In the genomic region with DNA sequence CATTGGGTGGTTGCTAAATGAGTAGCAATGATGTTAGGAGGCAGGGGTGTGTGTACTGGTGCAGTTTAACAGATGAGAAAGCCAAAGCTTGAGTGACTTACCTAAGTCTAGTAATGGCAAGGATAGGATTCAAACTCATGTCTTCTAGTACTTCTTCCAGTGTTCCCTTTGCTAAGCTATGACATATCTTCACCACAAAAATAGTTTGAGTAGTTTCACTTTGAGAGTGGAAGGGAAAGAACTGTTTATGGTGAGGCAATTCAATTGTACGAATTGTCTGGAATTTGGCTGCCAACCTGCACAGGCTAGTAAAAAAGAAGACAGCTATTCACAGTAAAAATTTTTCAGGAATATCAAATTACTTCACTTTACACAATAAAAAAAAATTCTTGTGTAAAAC, we compare ENCODE assay signal across 23 cellular contexts.
A peak's percentile ranks its signal among the peaks of the same experiment; 100 is the strongest.
DNase-seq lines count a peak whose midpoint lies in the region; ATAC-seq, FAIRE-seq and TF ChIP-seq lines count a peak whose summit lies in the region.
"Had no signal": no experiment of that assay in that cellular context is flagged by ENCODE, and none has a peak within 500 bp of the region (broad histone marks: within the 10 kb centered on the region; RNA-seq: fewer than 3 reads in every experiment).

No MANE protein-coding gene starts in this region.

- peak; percentile 5 for FAIRE-seq in urothelium cell line (lab: Jason Lieb, UNC)

- H3K4me1 ChIP-seq in mammary epithelial cell (ENCODE audit: insufficient read depth, low read length) (no peaks in the 10 kb centered on the region), SJSA1 (replicated peaks) (peaks cover 15% of the 10 kb centered on the region)
- H3K4me1 ChIP-seq: gastroesophageal sphincter, left lung, transverse colon had no signal

- POLR2A ChIA-PET in MCF 10A (lab: Yijun Ruan, JAX) = interaction anchor here (0.9 kb wide), 1 partner anchor 69 kb away, joined by 3 read pairs; no protein-coding TSS in a partner anchor

- H3K27me3 ChIP-seq in mammary epithelial cell (ENCODE audit: insufficient read depth, low read length) = no peaks in the 10 kb centered on the region
- H3K27me3 ChIP-seq in SJSA1 (replicated peaks) = no peaks in the 10 kb centered on the region
- H3K27me3 ChIP-seq: gastroesophageal sphincter, left lung, transverse colon had no signal

- H3K4me3 ChIP-seq in mammary epithelial cell (replicated peaks in 1 of 3; ENCODE audit: insufficient read depth in 1 of 3, low read depth in 2 of 3, low read length in 3 of 3) (no peak overlapping the region), SJSA1 (no peak overlapping the region)
- H3K4me3 ChIP-seq: A549, gastroesophageal sphincter, left lung, transverse colon had no signal

- no peaks in the 10 kb centered on the region for H3K4me1 Mint-ChIP-seq in MCF 10A (ENCODE audit: insufficient read depth, unreplicated experiment)
- H3K4me1 Mint-ChIP-seq: stimulated activated memory B cell treated with anti-CD40 and anti-IgM and Interleukin-4, amounts not matched to agents 10 μg/mL and 1 μg/mL and 100 μg/mL, for 72 hours had no signal

- in situ Hi-C loops in mammary epithelial cell (cut with MboI; ENCODE audit: low sequenced_read_pairs in 2 of 2) = no loop called here

- no peak overlapping the region for H3K4me3 Mint-ChIP-seq in MCF 10A (ENCODE audit: unreplicated experiment)
- H3K4me3 Mint-ChIP-seq: CD4-positive, alpha-beta T cell; stimulated activated memory B cell treated with anti-CD40 and anti-IgM and Interleukin-4, amounts not matched to agents 10 μg/mL and 1 μg/mL and 100 μg/mL, for 72 hours had no signal

- ATAC-seq in HG03457 (IDR thresholded peaks at IDR 0.05; ENCODE audit: unreplicated experiment) = no peak
- no peak for ATAC-seq in HG02642 (IDR thresholded peaks at IDR 0.05; ENCODE audit: poor library complexity, unreplicated experiment)
- ATAC-seq: A549; gastroesophageal sphincter; left lung; Panc1; stimulated activated memory B cell treated with anti-CD40 and anti-IgM and Interleukin-4, amounts not matched to agents 10 μg/mL and 1 μg/mL and 100 μg/mL, for 72 hours had no signal

- CTCF ChIA-PET in mammary epithelial cell (lab: Charles Lee; ENCODE audit: low non-redundant PET) = no interaction called here
- CTCF ChIA-PET in MCF 10A (lab: Yijun Ruan, JAX) = interaction anchor here (0.7 kb wide), 1 partner anchor 35 kb away, joined by 3 read pairs; no protein-coding TSS in a partner anchor

- no peak for TF ChIP-seq CTCF in mammary epithelial cell (conservative IDR thresholded peaks at IDR 0.05 in 1 of 2, IDR thresholded peaks at IDR 0.05 in 1 of 2; ENCODE audit: extremely low read depth in 1 of 2, insufficient read depth in 1 of 2, low read depth in 1 of 2, low read length in 2 of 2)
- no peak for TF ChIP-seq CTCF in MCF 10A (IDR thresholded peaks at IDR 0.05; ENCODE audit: unreplicated experiment)

- no peaks in the 10 kb centered on the region for H3K79me2 ChIP-seq in mammary epithelial cell (ENCODE audit: insufficient read depth, low read length)

- H3K27ac ChIP-seq in mammary epithelial cell (ENCODE audit: insufficient read depth, low read depth, low read length) (no peak overlapping the region), SJSA1 (peak overlapping the region; percentile 78)
- H3K27ac ChIP-seq: A549, gastroesophageal sphincter, left lung, transverse colon had no signal

- dilution Hi-C loops in mammary epithelial cell (cut with HindIII; ENCODE audit: low sequenced_read_pairs) = no loop called here

- H3K9me3 Mint-ChIP-seq in MCF 10A (ENCODE audit: unreplicated experiment) = no peaks in the 10 kb centered on the region
- H3K9me3 Mint-ChIP-seq: CD4-positive, alpha-beta T cell; stimulated activated memory B cell treated with anti-CD40 and anti-IgM and Interleukin-4, amounts not matched to agents 10 μg/mL and 1 μg/mL and 100 μg/mL, for 72 hours had no signal

- H2AFZ ChIP-seq in mammary epithelial cell (ENCODE audit: low read depth, low read length) = no peak overlapping the region

- DNase-seq in mammary epithelial cell (peak; percentile 5), MCF 10A (ENCODE audit: unreplicated experiment) (no peak), SJSA1 (ENCODE audit: low read depth in 1 of 2, low spot score in 2 of 2) (peak in 1 of 2 experiments; percentile 54), fibroblast of gingiva (ENCODE audit: low read depth) (peak; percentile 66), urothelium cell line (ENCODE audit: low spot score) (no peak), medulla oblongata (ENCODE audit: extremely low spot score) (no peak)
- DNase-seq: activated CD4-positive, alpha-beta T cell treated with anti-CD3 and anti-CD28 coated beads for 1 hour; activated gamma-delta T cell treated with Interleukin-2 at 50 U/mL for 16 hours; CD4-positive, alpha-beta T cell; DMS79; HCEC 1CT; left lung; NCI-H82; SK-N-SH; stimulated activated CD4-positive, alpha-beta T cell treated with anti-CD3 and anti-CD28 coated beads, Interleukin-15, amount 100 ng/mL, for 24 hours; T1000; transverse colon had no signal

- H3K36me3 Mint-ChIP-seq in MCF 10A (ENCODE audit: insufficient read depth, unreplicated experiment) = peaks cover 19% of the 10 kb centered on the region

- H3K27ac Mint-ChIP-seq in MCF 10A (ENCODE audit: low read depth, unreplicated experiment) = no peak overlapping the region
- H3K27ac Mint-ChIP-seq: CD4-positive, alpha-beta T cell; stimulated activated memory B cell treated with anti-CD40 and anti-IgM and Interleukin-4, amounts not matched to agents 10 μg/mL and 1 μg/mL and 100 μg/mL, for 72 hours had no signal

- H3K4me2 ChIP-seq in mammary epithelial cell (ENCODE audit: insufficient read depth, low read depth, low read length) = no peak overlapping the region
- H3K4me2 ChIP-seq: A549, SK-N-SH had no signal

- H3K9me3 ChIP-seq in mammary epithelial cell (replicated peaks; ENCODE audit: insufficient read depth, low read length) (no peaks in the 10 kb centered on the region), SJSA1 (replicated peaks) (no peaks in the 10 kb centered on the region)
- H3K9me3 ChIP-seq: A549, gastroesophageal sphincter, left lung, SK-N-SH, transverse colon had no signal

- WGBS in mammary epithelial cell (ENCODE audit: low coverage, missing lambda C conversion rate) = 38% methylated on average over 1 of the region's 1 CpG

- H3K36me3 ChIP-seq in mammary epithelial cell (ENCODE audit: insufficient read depth, low read length) = no peaks in the 10 kb centered on the region
- peaks cover 61% of the 10 kb centered on the region for H3K36me3 ChIP-seq in SJSA1

- H4K20me1 ChIP-seq in mammary epithelial cell (ENCODE audit: insufficient read depth, low read length) = no peaks in the 10 kb centered on the region

- intact Hi-C loops in mammary epithelial cell (cut with micrococcal nuclease) = no loop called here
- intact Hi-C loops in MCF 10A (cut with micrococcal nuclease) = no loop called here

- no peak overlapping the region for H3K9ac ChIP-seq in mammary epithelial cell (ENCODE audit: insufficient read depth, low read length)
- H3K9ac ChIP-seq: SK-N-SH had no signal

- no peaks in the 10 kb centered on the region for H3K27me3 Mint-ChIP-seq in MCF 10A (ENCODE audit: insufficient read depth, unreplicated experiment)
- H3K27me3 Mint-ChIP-seq: CD4-positive, alpha-beta T cell; stimulated activated memory B cell treated with anti-CD40 and anti-IgM and Interleukin-4, amounts not matched to agents 10 μg/mL and 1 μg/mL and 100 μg/mL, for 72 hours had no signal

- no TSS peak for BruUV-seq in mammary epithelial cell (replicated peaks; lab: Mats Ljungman, UMichigan)
- no TSS peak for BruUV-seq in MCF 10A (replicated peaks; lab: Mats Ljungman, UMichigan)

Comparison
In these comparisons a context has a peak if more than half of its experiments do, and no peak if none do; other contexts are left out.
1. DNase-seq: peak in mammary epithelial cell (single experiment) and fibroblast of gingiva (single experiment); none in MCF 10A (single experiment), urothelium cell line (single experiment) and medulla oblongata (single experiment).